In the genomic region with DNA sequence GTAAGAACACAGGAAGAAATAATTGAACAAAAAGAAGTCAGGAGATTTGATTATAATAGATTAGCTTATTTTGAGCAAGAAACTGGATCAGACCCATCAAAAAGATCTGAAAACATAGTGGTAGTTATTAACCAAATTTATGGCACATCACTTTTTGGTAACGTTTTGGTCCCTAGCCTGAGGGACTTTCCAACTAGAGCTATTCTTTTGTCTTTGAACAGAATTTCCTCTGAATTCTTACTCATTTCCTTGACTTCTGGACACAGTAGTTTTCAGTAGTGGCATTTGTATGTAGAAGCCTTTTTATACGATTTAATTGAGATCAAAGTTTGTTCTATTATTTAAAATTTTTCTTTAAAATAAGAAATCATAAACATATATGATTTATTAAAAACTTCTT, we compare ENCODE assay signal across 9 cellular contexts.
"Had no signal": no experiment of that assay in that cellular context is flagged by ENCODE, and none has a peak within 500 bp of the region (broad histone marks: within the 10 kb centered on the region; RNA-seq: fewer than 3 reads in every experiment).

No MANE protein-coding gene starts in this region.

- H3K4me1 ChIP-seq: HAP-1 had no signal

- H2AFZ ChIP-seq: GM23248 had no signal

- FAIRE-seq: HepG2 had no signal

- DNase-seq: GM23248, GOT3, H7, HFFc6, KBM-7 had no signal

- ATAC-seq: HCT116, HepG2 had no signal

- H3K27ac ChIP-seq: GM23248, HL-60 had no signal

- H3K9ac ChIP-seq: GM23248 had no signal

- H3K4me3 ChIP-seq: GM23248, HAP-1 had no signal

- H3K36me3 ChIP-seq: HAP-1 had no signal

- H3K9me3 ChIP-seq: HAP-1 had no signal
